In the genomic region with DNA sequence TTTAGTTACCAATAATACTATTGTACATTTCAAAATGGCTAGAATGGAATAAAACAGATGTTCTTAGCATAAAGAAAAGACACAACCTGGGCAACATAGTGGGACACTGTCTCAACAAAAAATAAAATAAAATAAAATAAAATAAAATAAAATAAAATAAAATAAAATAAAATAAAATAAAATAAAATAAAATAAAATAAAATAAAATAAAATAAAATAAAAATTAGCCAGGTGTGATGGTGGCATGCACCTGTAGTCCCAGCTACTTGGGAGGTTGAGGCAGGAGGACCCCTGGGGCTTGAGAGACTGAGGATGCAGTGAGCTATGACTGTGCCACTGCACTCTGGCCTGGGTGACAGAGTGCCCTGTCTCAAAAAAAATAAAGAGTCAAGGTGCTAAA, we compare ENCODE assay signal across 2 cellular contexts. TPM values are rescaled to one million over a fixed set of nuclear protein-coding genes. Genes with fewer than 3 reads are reported as not detected.
"Had no signal": no experiment of that assay in that cellular context is flagged by ENCODE, and none has a peak within 500 bp of the region (broad histone marks: within the 10 kb centered on the region; RNA-seq: fewer than 3 reads in every experiment).

No MANE protein-coding gene starts in this region.

RNA-seq across cellular contexts. Expression of gene NOS1, which starts 37.1 kb away (rescaled TPM):
- total RNA-seq: G401, GM12878 had no signal
